In the genomic region with DNA sequence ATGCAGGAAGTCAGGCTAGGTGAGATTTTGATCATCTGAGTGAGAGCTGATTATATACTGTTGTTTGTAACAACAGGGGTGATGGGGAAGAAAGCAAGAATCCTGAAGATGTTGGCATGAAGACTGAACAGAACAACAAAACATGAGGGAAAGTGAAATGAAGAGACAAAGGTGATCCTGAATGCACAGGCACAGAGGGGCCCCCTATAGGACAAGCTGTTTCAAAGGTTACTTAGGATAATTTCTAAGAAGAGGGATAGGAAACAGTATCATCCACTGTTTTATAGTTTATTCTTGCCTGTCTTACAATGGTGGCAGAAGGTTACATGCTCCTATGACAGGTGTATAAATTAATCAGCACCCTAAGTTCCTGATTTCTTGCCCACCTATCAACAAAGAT, we compare ENCODE assay signal across 13 cellular contexts.
DNase-seq lines count a peak whose midpoint lies in the region; ATAC-seq, FAIRE-seq and TF ChIP-seq lines count a peak whose summit lies in the region.
"Had no signal": no experiment of that assay in that cellular context is flagged by ENCODE, and none has a peak within 500 bp of the region (broad histone marks: within the 10 kb centered on the region; RNA-seq: fewer than 3 reads in every experiment).

No MANE protein-coding gene starts in this region.

- intact Hi-C loops in K562 (cut with micrococcal nuclease), result no loop called here

- no peak overlapping the region for H3K27ac ChIP-seq in K562 (ENCODE audit: extremely low read depth, low read depth, low read length)
- no peak overlapping the region for H3K27ac ChIP-seq in neural progenitor cell
- H3K27ac ChIP-seq: left lung had no signal

- no peaks in the 10 kb centered on the region for H3K9me3 Mint-ChIP-seq in neural progenitor cell

- H3K4me2 ChIP-seq in K562 (ENCODE audit: insufficient read depth, low read length), result no peak overlapping the region
- no peak overlapping the region for H3K4me2 ChIP-seq in neural progenitor cell

- TF ChIP-seq POLR2A in K562 (conservative IDR thresholded peaks at IDR 0.05), result no peak

- H3K9ac ChIP-seq in K562 (ENCODE audit: insufficient read depth in 1 of 2, low read depth in 2 of 2, low read length in 2 of 2) (no peak overlapping the region), neural progenitor cell (no peak overlapping the region)

- no peak for FAIRE-seq in K562 (lab: Jason Lieb, UNC)

- H3K4me1 Mint-ChIP-seq in neural progenitor cell, result no peaks in the 10 kb centered on the region

- H3K79me2 ChIP-seq in K562 (ENCODE audit: control insufficient read depth, insufficient read depth, low read length) (no peaks in the 10 kb centered on the region), neural progenitor cell (ENCODE audit: low read depth) (no peaks in the 10 kb centered on the region)

- no peak for TF ChIP-seq RAD21 in K562 (CRISPR knock-in tag; conservative IDR thresholded peaks at IDR 0.05 in 1 of 2, IDR thresholded peaks at IDR 0.05 in 1 of 2)

- H3K27ac Mint-ChIP-seq in neural progenitor cell, result no peak overlapping the region
- H3K27ac Mint-ChIP-seq: activated CD8-positive, alpha-beta memory T cell treated with anti-CD3 and anti-CD28 coated beads, Interleukin-2, amount 10 ng/mL, durations not matched to agents 7 days and 5 days had no signal

- BruUV-seq in K562 (replicated peaks; lab: Mats Ljungman, UMichigan), result no TSS peak

- TF ChIP-seq CTCF in K562 (IDR thresholded peaks at IDR 0.05 in 2 of 3, conservative IDR thresholded peaks at IDR 0.05 in 1 of 3; ENCODE audit: insufficient read depth in 2 of 3, low read depth in 1 of 3, low read length in 3 of 3), result peak in 2 of 3 experiments; percentile 20 to 22; a peak in 1 of 6 replicates
- TF ChIP-seq CTCF in neural progenitor cell (IDR thresholded peaks at IDR 0.05), result peak; percentile 51
- no peak for TF ChIP-seq CTCF in GM10266 (IDR thresholded peaks at IDR 0.05; ENCODE audit: control insufficient read depth, insufficient read depth, low read depth, missing control alignments)
- no peak for TF ChIP-seq CTCF in GM13976 (IDR thresholded peaks at IDR 0.05; ENCODE audit: borderline replicate concordance, control extremely low read depth, extremely low read depth, insufficient read depth, missing control alignments)

- CTCF ChIA-PET in K562 (lab: Yijun Ruan, JAX; ENCODE audit: low intra/inter-chr PET ratio), result no interaction called here

- H3K4me3 Mint-ChIP-seq in neural progenitor cell, result no peak overlapping the region
- H3K4me3 Mint-ChIP-seq: activated CD8-positive, alpha-beta memory T cell treated with anti-CD3 and anti-CD28 coated beads, Interleukin-2, amount 10 ng/mL, durations not matched to agents 7 days and 5 days had no signal

- H3K9me1 ChIP-seq in K562 (ENCODE audit: control insufficient read depth, insufficient read depth, low read length), result no peaks in the 10 kb centered on the region

- no peak for ATAC-seq in K562
- ATAC-seq: activated CD8-positive, alpha-beta memory T cell treated with anti-CD3 and anti-CD28 coated beads, Interleukin-2, amount 10 ng/mL, durations not matched to agents 7 days and 5 days; left lung had no signal

- H3F3A ChIP-seq in neural progenitor cell (ENCODE audit: low read depth), result no peaks in the 10 kb centered on the region

- no peak overlapping the region for H3K4me3 ChIP-seq in K562
- no peak overlapping the region for H3K4me3 ChIP-seq in neural progenitor cell
- H3K4me3 ChIP-seq: left lung had no signal

- DNase-seq in NCI-H82 (lab: John Stamatoyannopoulos, UW), result peak; percentile 31
- DNase-seq in NCI-H82 treated with DMSO at 0.1 percent for 48 hours (lab: John Stamatoyannopoulos, UW; ENCODE audit: unreplicated experiment), result no peak
- peak; percentile 13 to 14 for DNase-seq in Kasumi-1 (lab: John Stamatoyannopoulos, UW)
- DNase-seq in K562 (ENCODE audit: extremely low read depth in 1 of 4, low spot score in 3 of 4), result no peak
- DNase-seq in neural progenitor cell (ENCODE audit: low spot score), result peak; percentile 39
- no peak for DNase-seq in GM10266 (ENCODE audit: extremely low spot score)
- DNase-seq in 8988T, result no peak
- DNase-seq in GM13976 (ENCODE audit: low spot score), result no peak
- DNase-seq: activated CD8-positive, alpha-beta memory T cell treated with anti-CD3 and anti-CD28 coated beads, Interleukin-2, amount 10 ng/mL, durations not matched to agents 7 days and 5 days; DND-41; left lung; NCI-H2081; stimulated activated CD4-positive, alpha-beta T cell treated with anti-CD3 and anti-CD28 coated beads, Interleukin-12 subunit alpha, Interleukin-12 subunit beta, amount 100 ng/mL, for 4 hours had no signal

- TF ChIP-seq EP300 in K562 (IDR thresholded peaks at IDR 0.05; ENCODE audit: low read length), result no peak

- in situ Hi-C loops in K562 (cut with MboI), result no loop called here
- in situ Hi-C loops in GM13976 (cut with MboI; ENCODE audit: low sequenced_read_pairs, unreplicated experiment), result no loop called here

- H3K27me3 ChIP-seq in K562 (ENCODE audit: control insufficient read depth in 2 of 2, insufficient read depth in 2 of 2, low read length in 2 of 2) (no peaks in the 10 kb centered on the region), neural progenitor cell (no peaks in the 10 kb centered on the region)
- H3K27me3 ChIP-seq: left lung had no signal

- H3K36me3 ChIP-seq in K562 (ENCODE audit: control insufficient read depth, insufficient read depth, low read length) (no peaks in the 10 kb centered on the region), neural progenitor cell (no peaks in the 10 kb centered on the region)
- H3K36me3 ChIP-seq: left lung had no signal

- H3K36me3 Mint-ChIP-seq in neural progenitor cell, result no peaks in the 10 kb centered on the region
- H3K36me3 Mint-ChIP-seq: activated CD8-positive, alpha-beta memory T cell treated with anti-CD3 and anti-CD28 coated beads, Interleukin-2, amount 10 ng/mL, durations not matched to agents 7 days and 5 days had no signal

- H3K9me3 ChIP-seq in K562 (replicated peaks; ENCODE audit: control insufficient read depth, insufficient read depth, low read depth, low read length), result no peaks in the 10 kb centered on the region; the same call in 1 of the 2 replicates
- H3K9me3 ChIP-seq in neural progenitor cell (ENCODE audit: low read depth), result no peaks in the 10 kb centered on the region
- H3K9me3 ChIP-seq: left lung had no signal

- H2AFZ ChIP-seq in K562 (ENCODE audit: low read depth, low read length) (no peak overlapping the region), neural progenitor cell (replicated peaks) (peak overlapping the region; percentile 94)

- H4K20me1 ChIP-seq in K562 (replicated peaks; ENCODE audit: control insufficient read depth, insufficient read depth, low read length), result no peaks in the 10 kb centered on the region
- no peaks in the 10 kb centered on the region for H4K20me1 ChIP-seq in neural progenitor cell (ENCODE audit: low read depth)

- no peaks in the 10 kb centered on the region for H3K27me3 Mint-ChIP-seq in neural progenitor cell (ENCODE audit: insufficient read depth, low read depth)

- POLR2A ChIA-PET in K562 (lab: Yijun Ruan, JAX), result interaction anchor here (1.6 kb wide), 1 partner anchor 14 kb away, joined by 5 read pairs; no protein-coding TSS in a partner anchor

- H3K4me1 ChIP-seq in K562 (replicated peaks in 1 of 2; ENCODE audit: control insufficient read depth in 2 of 2, insufficient read depth in 2 of 2, low read length in 2 of 2) (no peaks in the 10 kb centered on the region), neural progenitor cell (peaks cover 10% of the 10 kb centered on the region)
- H3K4me1 ChIP-seq: left lung had no signal

TF ChIP-seq in K562, 482 proteins besides CTCF, POLR2A, EP300 and RAD21:
- TF ChIP-seq, protein P1, sequence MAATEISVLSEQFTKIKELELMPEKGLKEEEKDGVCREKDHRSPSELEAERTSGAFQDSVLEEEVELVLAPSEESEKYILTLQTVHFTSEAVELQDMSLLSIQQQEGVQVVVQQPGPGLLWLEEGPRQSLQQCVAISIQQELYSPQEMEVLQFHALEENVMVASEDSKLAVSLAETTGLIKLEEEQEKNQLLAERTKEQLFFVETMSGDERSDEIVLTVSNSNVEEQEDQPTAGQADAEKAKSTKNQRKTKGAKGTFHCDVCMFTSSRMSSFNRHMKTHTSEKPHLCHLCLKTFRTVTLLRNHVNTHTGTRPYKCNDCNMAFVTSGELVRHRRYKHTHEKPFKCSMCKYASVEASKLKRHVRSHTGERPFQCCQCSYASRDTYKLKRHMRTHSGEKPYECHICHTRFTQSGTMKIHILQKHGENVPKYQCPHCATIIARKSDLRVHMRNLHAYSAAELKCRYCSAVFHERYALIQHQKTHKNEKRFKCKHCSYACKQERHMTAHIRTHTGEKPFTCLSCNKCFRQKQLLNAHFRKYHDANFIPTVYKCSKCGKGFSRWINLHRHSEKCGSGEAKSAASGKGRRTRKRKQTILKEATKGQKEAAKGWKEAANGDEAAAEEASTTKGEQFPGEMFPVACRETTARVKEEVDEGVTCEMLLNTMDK (IDR thresholded peaks at IDR 0.05; ENCODE audit: borderline replicate concordance, insufficient read depth, low read depth, low read length, poor library complexity, severe bottlenecking), result peak; percentile 16
- no peak for TF ChIP-seq PRMT5 (CRISPR knock-in tag; IDR thresholded peaks at IDR 0.05)

Comparison
In these comparisons a context has a peak if more than half of its experiments do, and no peak if none do; other contexts are left out.
1. DNase-seq: peak in NCI-H82 (single experiment), Kasumi-1 (2 of 2) and neural progenitor cell (single experiment); none in NCI-H82 treated with DMSO at 0.1 percent for 48 hours (single experiment), K562 (0 of 4), GM10266 (single experiment), 8988T (single experiment) and GM13976 (single experiment).
2. CTCF ChIP-seq: peak in K562 (2 of 3) and neural progenitor cell (single experiment); none in GM10266 (single experiment) and GM13976 (single experiment).